In genomic region chr12:124550123-124551089, GRCh38 we compare ENCODE assay signal across 8 cellular contexts. TPM values are rescaled to one million over a fixed set of nuclear protein-coding genes. Genes with fewer than 3 reads are reported as not detected.
DNase-seq lines count a peak whose midpoint lies in the region; ATAC-seq and TF ChIP-seq lines count a peak whose summit lies in the region.

No MANE protein-coding gene starts in this region.

- WGBS in hepatocyte (ENCODE audit: low lambda C conversion rate, missing lambda C conversion rate), result 74% methylated on average over 11 of the region's 11 CpGs

- H3K4me1 ChIP-seq in hepatocyte (ENCODE audit: insufficient read depth) (peaks cover 50% of the 10 kb centered on the region), subcutaneous abdominal adipose tissue (ENCODE audit: control insufficient read depth in 5 of 5, insufficient read depth in 5 of 5, low read length in 5 of 5) (peaks cover 17 to 81% (median 80%) of the 10 kb centered on the region in 5 donors)

- intact Hi-C loops in activated B cell treated with CpG ODN at 0.5 μM for 24 hours (cut with micrococcal nuclease), result loop anchor here (1.0 to 2.0 kb wide), 2 partner anchors 16 to 74 kb away; no protein-coding TSS in a partner anchor

- DNase-seq in KG1 (lab: John Stamatoyannopoulos, UW) (peak; percentile 62), activated B cell treated with CpG ODN at 0.5 μM for 24 hours (no peak), hepatocyte (ENCODE audit: low spot score) (no peak)
- DNase-seq in activated CD8-positive, alpha-beta memory T cell treated with anti-CD3 and anti-CD28 coated beads, Interleukin-2, amount 50 U/mL, for 4 hours, result no peak

- TF ChIP-seq CTCF in activated B cell treated with CpG ODN at 0.5 μM for 24 hours (IDR thresholded peaks at IDR 0.05) (no peak), hepatocyte (IDR thresholded peaks at IDR 0.05; ENCODE audit: poor library complexity) (no peak)

- peak overlapping the region; percentile 85 for H3K27ac ChIP-seq in hepatocyte
- peak overlapping the region; percentile 69 for H3K27ac ChIP-seq in subcutaneous abdominal adipose tissue (ENCODE audit: low read depth, low read length)

- H4K20me1 ChIP-seq in hepatocyte (ENCODE audit: insufficient read depth, poor library complexity, severe bottlenecking), result peaks cover 96% of the 10 kb centered on the region

- H3K9me3 ChIP-seq in hepatocyte (ENCODE audit: low read depth) (no peaks in the 10 kb centered on the region), subcutaneous abdominal adipose tissue (ENCODE audit: control insufficient read depth in 5 of 5, low read length in 5 of 5) (no peaks in the 10 kb centered on the region)

- POLR2A ChIA-PET in activated B cell treated with CpG ODN at 0.5 μM for 24 hours (lab: Charles Lee), result interaction anchor here (0.9 to 2.1 kb wide), 3 partner anchors 10 to 59 kb away, joined by 3 to 8 read pairs (median 3); no protein-coding TSS in a partner anchor

- H3K27me3 ChIP-seq in hepatocyte (no peaks in the 10 kb centered on the region), subcutaneous abdominal adipose tissue (ENCODE audit: control insufficient read depth in 5 of 5, insufficient read depth in 4 of 5, low read length in 5 of 5) (no peaks in the 10 kb centered on the region)

- H3K9me3 Mint-ChIP-seq in activated B cell treated with CpG ODN at 0.5 μM for 24 hours, result no peaks in the 10 kb centered on the region

- H3K79me2 ChIP-seq in hepatocyte, result peaks cover 100% of the 10 kb centered on the region

- no peaks in the 10 kb centered on the region for H3K9me2 ChIP-seq in hepatocyte (replicated peaks; ENCODE audit: insufficient read depth)

- peaks cover 83% of the 10 kb centered on the region for H3K4me1 Mint-ChIP-seq in activated B cell treated with CpG ODN at 0.5 μM for 24 hours

- H3K27ac Mint-ChIP-seq in activated B cell treated with CpG ODN at 0.5 μM for 24 hours, result peak overlapping the region; percentile 89

- no peaks in the 10 kb centered on the region for H3K36me3 Mint-ChIP-seq in activated B cell treated with CpG ODN at 0.5 μM for 24 hours (ENCODE audit: low read depth)

- H2AFZ ChIP-seq in hepatocyte, result no peak overlapping the region

- peak overlapping the region; percentile 64 for H3K4me2 ChIP-seq in hepatocyte

- H3K4me3 Mint-ChIP-seq in activated B cell treated with CpG ODN at 0.5 μM for 24 hours, result peak overlapping the region; percentile 15

- H3K36me3 ChIP-seq in hepatocyte (replicated peaks; ENCODE audit: insufficient read depth, low read depth) (no peaks in the 10 kb centered on the region), subcutaneous abdominal adipose tissue (ENCODE audit: control insufficient read depth in 5 of 5, insufficient read depth in 5 of 5, low read length in 5 of 5) (no peaks in the 10 kb centered on the region)

- no peak overlapping the region for H3K4me3 ChIP-seq in hepatocyte
- H3K4me3 ChIP-seq in subcutaneous abdominal adipose tissue (ENCODE audit: low read depth in 1 of 5, low read length in 5 of 5), result no peak overlapping the region

- CTCF ChIA-PET in activated B cell treated with CpG ODN at 0.5 μM for 24 hours (lab: Charles Lee), result interaction anchor here (1.0 kb wide), 1 partner anchor 97 kb away, joined by 3 read pairs; no protein-coding TSS in a partner anchor

- no peaks in the 10 kb centered on the region for H3K27me3 Mint-ChIP-seq in activated B cell treated with CpG ODN at 0.5 μM for 24 hours

- ATAC-seq in activated B cell treated with CpG ODN at 0.5 μM for 24 hours (ENCODE audit: low read depth) (no peak), HG03521 (IDR thresholded peaks at IDR 0.05; ENCODE audit: unreplicated experiment) (no peak), HG03095 (IDR thresholded peaks at IDR 0.05; ENCODE audit: unreplicated experiment) (no peak), HG02763 (IDR thresholded peaks at IDR 0.05; ENCODE audit: unreplicated experiment) (no peak)

- H3K9ac ChIP-seq in subcutaneous abdominal adipose tissue (ENCODE audit: low read length in 5 of 5), result peak overlapping the region in 2 of 5 donors; percentile 30 to 43

RNA-seq across cellular contexts. Expression of gene NCOR2, which starts 17.0 kb away (rescaled TPM):
- total RNA-seq in activated B cell treated with CpG ODN at 0.5 μM for 24 hours, result 136 and 154 TPM in 2 replicates
- total RNA-seq in hepatocyte, result 12.9 and 40.3 TPM in 2 replicates
- polyA plus RNA-seq in hepatocyte, result 121 and 136 TPM in 2 replicates
